31 cellular contexts compared by ENCODE assay signal in genomic region chr13:27922974-27923612, GRCh38. TPM values are rescaled to one million over a fixed set of nuclear protein-coding genes. Genes with fewer than 3 reads are reported as not detected.
DNase-seq lines count a peak whose midpoint lies in the region; ATAC-seq, FAIRE-seq and TF ChIP-seq lines count a peak whose summit lies in the region.
"Had no signal": no experiment of that assay in that cellular context is flagged by ENCODE, and none has a peak within 500 bp of the region (broad histone marks: within the 10 kb centered on the region; RNA-seq: fewer than 3 reads in every experiment).

No MANE protein-coding gene starts in this region.

- H3K9me3 Mint-ChIP-seq in activated naive CD8-positive, alpha-beta T cell (ENCODE audit: low read depth): no peaks in the 10 kb centered on the region
- no peaks in the 10 kb centered on the region for H3K9me3 Mint-ChIP-seq in activated naive CD8-positive, alpha-beta T cell treated with anti-CD3 and anti-CD28 coated beads for 36 hours
- H3K9me3 Mint-ChIP-seq in astrocyte (ENCODE audit: unreplicated experiment): peaks cover 31% of the 10 kb centered on the region
- H3K9me3 Mint-ChIP-seq in naive thymus-derived CD8-positive, alpha-beta T cell: peaks cover 0 to 7% (median 0%) of the 10 kb centered on the region in 9 donors
- H3K9me3 Mint-ChIP-seq in type B pancreatic cell: no peaks in the 10 kb centered on the region

- H3K4me3 Mint-ChIP-seq in activated naive CD8-positive, alpha-beta T cell: peak overlapping the region; percentile 44
- no peak overlapping the region for H3K4me3 Mint-ChIP-seq in activated naive CD8-positive, alpha-beta T cell treated with anti-CD3 and anti-CD28 coated beads for 36 hours
- H3K4me3 Mint-ChIP-seq in astrocyte (ENCODE audit: unreplicated experiment) (no peak overlapping the region), type B pancreatic cell (peak overlapping the region; percentile 65)
- H3K4me3 Mint-ChIP-seq in naive thymus-derived CD8-positive, alpha-beta T cell: peak overlapping the region in 6 of 10 donors; percentile 7 to 62 (median 39)

- H3K9me3 ChIP-seq in astrocyte (ENCODE audit: insufficient read depth, low read depth, low read length): no peaks in the 10 kb centered on the region
- H3K9me3 ChIP-seq: colonic mucosa, neutrophil, psoas muscle had no signal

- no peak overlapping the region for H3K27ac Mint-ChIP-seq in activated naive CD8-positive, alpha-beta T cell
- H3K27ac Mint-ChIP-seq in activated naive CD8-positive, alpha-beta T cell treated with anti-CD3 and anti-CD28 coated beads for 36 hours: no peak overlapping the region
- H3K27ac Mint-ChIP-seq in astrocyte (ENCODE audit: unreplicated experiment) (peak overlapping the region; percentile 66), type B pancreatic cell (no peak overlapping the region)
- H3K27ac Mint-ChIP-seq in naive thymus-derived CD8-positive, alpha-beta T cell: no peak overlapping the region

- no peaks in the 10 kb centered on the region for H3K36me3 ChIP-seq in astrocyte (ENCODE audit: insufficient read depth, low read length)
- H3K36me3 ChIP-seq: colonic mucosa, neutrophil had no signal

- no peak overlapping the region for H3K9ac ChIP-seq in astrocyte (ENCODE audit: low read length)

- no peak for ATAC-seq in naive thymus-derived CD8-positive, alpha-beta T cell
- no peak for ATAC-seq in HG03432 (IDR thresholded peaks at IDR 0.05; ENCODE audit: unreplicated experiment)
- ATAC-seq: psoas muscle had no signal

- no peaks in the 10 kb centered on the region for H3K36me3 Mint-ChIP-seq in activated naive CD8-positive, alpha-beta T cell
- H3K36me3 Mint-ChIP-seq in activated naive CD8-positive, alpha-beta T cell treated with anti-CD3 and anti-CD28 coated beads for 36 hours: no peaks in the 10 kb centered on the region
- H3K36me3 Mint-ChIP-seq in astrocyte (ENCODE audit: low read depth, unreplicated experiment) (no peaks in the 10 kb centered on the region), type B pancreatic cell (no peaks in the 10 kb centered on the region)
- H3K36me3 Mint-ChIP-seq in naive thymus-derived CD8-positive, alpha-beta T cell: no peaks in the 10 kb centered on the region

- no peak overlapping the region for H3K4me2 ChIP-seq in astrocyte (ENCODE audit: low read length)

- FAIRE-seq in astrocyte (lab: Jason Lieb, UNC): no peak
- FAIRE-seq: bronchial epithelial cell, endometrium, keratinocyte had no signal

- H3K4me3 ChIP-seq in astrocyte (ENCODE audit: insufficient read depth, low read depth, low read length): no peak overlapping the region
- H3K4me3 ChIP-seq: colonic mucosa, psoas muscle had no signal

- no peaks in the 10 kb centered on the region for H4K20me1 ChIP-seq in astrocyte (ENCODE audit: insufficient read depth, low read length)

- H3K4me1 Mint-ChIP-seq in activated naive CD8-positive, alpha-beta T cell (ENCODE audit: low read depth): peaks cover 49% of the 10 kb centered on the region
- H3K4me1 Mint-ChIP-seq in activated naive CD8-positive, alpha-beta T cell treated with anti-CD3 and anti-CD28 coated beads for 36 hours: peaks cover 48% of the 10 kb centered on the region
- no peaks in the 10 kb centered on the region for H3K4me1 Mint-ChIP-seq in astrocyte (ENCODE audit: low read depth, unreplicated experiment)
- H3K4me1 Mint-ChIP-seq in naive thymus-derived CD8-positive, alpha-beta T cell: peaks cover 20 to 56% (median 46%) of the 10 kb centered on the region in 4 donors
- peaks cover 4% of the 10 kb centered on the region for H3K4me1 Mint-ChIP-seq in type B pancreatic cell (ENCODE audit: unreplicated experiment)

- H2AFZ ChIP-seq in astrocyte (ENCODE audit: low read depth, low read length): no peak overlapping the region

- peaks cover 93% of the 10 kb centered on the region for H3K27me3 ChIP-seq in astrocyte (ENCODE audit: insufficient read depth, low read length)

- POLR2A ChIA-PET in naive thymus-derived CD8-positive, alpha-beta T cell (lab: Charles Lee): no interaction called here

- no peak for TF ChIP-seq CTCF in astrocyte (IDR thresholded peaks at IDR 0.05; ENCODE audit: insufficient read depth, low read depth, low read length)
- no peak for TF ChIP-seq CTCF in type B pancreatic cell (conservative IDR thresholded peaks at IDR 0.05)

- no peak for DNase-seq in activated naive CD8-positive, alpha-beta T cell treated with anti-CD3 and anti-CD28 coated beads for 36 hours
- DNase-seq in astrocyte (ENCODE audit: low read depth): no peak
- no peak for DNase-seq in naive thymus-derived CD8-positive, alpha-beta T cell
- no peak for DNase-seq in type B pancreatic cell (ENCODE audit: extremely low spot score, unreplicated experiment)
- DNase-seq in SIG-M5 treated with dmso at 0.1 percent for 504 hours (lab: John Stamatoyannopoulos, UW; ENCODE audit: unreplicated experiment): no peak
- no peak for DNase-seq in HPDE6-E6E7 (ENCODE audit: extremely low spot score)
- DNase-seq: activated CD4-positive, CD25-positive, alpha-beta regulatory T cell; activated effector memory CD4-positive, alpha-beta T cell treated with anti-CD3 and anti-CD28 coated beads, Interleukin-2, amount 50 U/mL, for 16 hours; amniotic stem cell; Calu3; colonic mucosa; KBM-7; MM.1S; NCI-H1436; NCI-H2107; NCI-H510A; psoas muscle; SHP77 treated with DMSO at 0.1 percent for 48 hours; stimulated activated CD8-positive, alpha-beta memory T cell treated with anti-CD3 and anti-CD28 coated beads, Interleukin-4, amount 100 ng/mL, for 48 hours; SW 1271; trophoblast cell had no signal

- peaks cover 4% of the 10 kb centered on the region for H3K4me1 ChIP-seq in astrocyte (ENCODE audit: insufficient read depth, low read length)

- peaks cover 52% of the 10 kb centered on the region for H3K27me3 Mint-ChIP-seq in activated naive CD8-positive, alpha-beta T cell
- peaks cover 93% of the 10 kb centered on the region for H3K27me3 Mint-ChIP-seq in activated naive CD8-positive, alpha-beta T cell treated with anti-CD3 and anti-CD28 coated beads for 36 hours
- H3K27me3 Mint-ChIP-seq in astrocyte (ENCODE audit: low read depth, unreplicated experiment) (peaks cover 83% of the 10 kb centered on the region), type B pancreatic cell (peaks cover 90% of the 10 kb centered on the region)
- H3K27me3 Mint-ChIP-seq in naive thymus-derived CD8-positive, alpha-beta T cell: peaks cover 47 to 85% (median 67%) of the 10 kb centered on the region in 5 donors

- H3K79me2 ChIP-seq in astrocyte (ENCODE audit: insufficient read depth, low read length): no peaks in the 10 kb centered on the region

- H3K27ac ChIP-seq in astrocyte (ENCODE audit: low read depth, low read length): no peak overlapping the region
- H3K27ac ChIP-seq: C4-2B, colonic mucosa, neutrophil, psoas muscle had no signal

RNA-seq across cellular contexts. Expression of gene PDX1, which starts 3.3 kb away (rescaled TPM):
- total RNA-seq in activated naive CD8-positive, alpha-beta T cell treated with anti-CD3 and anti-CD28 coated beads for 36 hours: not detected
- total RNA-seq in astrocyte: not detected in 2 replicates
- not detected for total RNA-seq in naive thymus-derived CD8-positive, alpha-beta T cell
- polyA plus RNA-seq in naive thymus-derived CD8-positive, alpha-beta T cell: not detected
- total RNA-seq in type B pancreatic cell (ENCODE audit: low replicate concordance): 7.1 and 16.2 TPM in 2 replicates
- total RNA-seq: bronchial epithelial cell, fibroblast of lung, glomerular endothelial cell, lower leg skin, psoas muscle had no signal
- polyA plus RNA-seq: fibroblast of lung, keratinocyte, psoas muscle had no signal

RNA-seq across cellular contexts. Expression of gene CDX2, which starts 46.0 kb away (rescaled TPM):
- total RNA-seq in activated naive CD8-positive, alpha-beta T cell treated with anti-CD3 and anti-CD28 coated beads for 36 hours: not detected
- total RNA-seq in astrocyte (not detected in 2 replicates), type B pancreatic cell (ENCODE audit: low replicate concordance) (11.3 and 31.8 TPM in 2 replicates)
- total RNA-seq in naive thymus-derived CD8-positive, alpha-beta T cell: not detected
- not detected for polyA plus RNA-seq in naive thymus-derived CD8-positive, alpha-beta T cell
- total RNA-seq: bronchial epithelial cell, Calu3, fibroblast of lung, glomerular endothelial cell, lower leg skin, psoas muscle had no signal
- polyA plus RNA-seq: fibroblast of lung, keratinocyte had no signal

Comparison
In these comparisons a context has a peak if more than half of its experiments do, and no peak if none do; other contexts are left out.
1. H3K4me3 Mint-ChIP-seq: peak in activated naive CD8-positive, alpha-beta T cell (single experiment), naive thymus-derived CD8-positive, alpha-beta T cell (6 of 10) and type B pancreatic cell (single experiment); none in activated naive CD8-positive, alpha-beta T cell treated with anti-CD3 and anti-CD28 coated beads for 36 hours (single experiment) and astrocyte (single experiment).
2. RNA of gene CDX2, which starts 46.0 kb away (total RNA-seq): 11.3 to 31.8 TPM in type B pancreatic cell; not detected in activated naive CD8-positive, alpha-beta T cell treated with anti-CD3 and anti-CD28 coated beads for 36 hours, not detected in astrocyte and not detected in naive thymus-derived CD8-positive, alpha-beta T cell; every median in the first group is over 10 times any median in the second.